Comparison of ENCODE assay signal across 19 cellular contexts in the genomic region with DNA sequence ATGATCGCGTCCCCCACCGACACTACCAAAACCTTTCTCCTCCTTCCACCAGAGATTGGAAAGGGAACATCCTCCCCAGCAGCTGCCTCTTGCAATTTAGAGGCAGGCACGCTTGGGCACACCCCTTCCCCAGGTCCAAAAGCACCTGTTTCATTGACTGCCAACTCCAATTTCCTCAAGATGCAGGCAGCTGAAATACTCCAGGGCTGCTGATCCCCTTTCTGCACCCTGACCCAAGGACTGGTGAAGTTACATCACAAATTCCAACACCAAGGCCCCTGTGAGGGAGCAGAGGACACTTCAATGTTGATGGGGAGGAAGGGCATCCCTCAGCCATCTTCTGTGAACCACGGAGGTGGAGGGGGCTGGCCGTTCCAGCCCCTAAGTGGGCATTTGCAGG. TPM values are rescaled to one million over a fixed set of nuclear protein-coding genes. Genes with fewer than 3 reads are reported as not detected.
DNase-seq lines count a peak whose midpoint lies in the region; ATAC-seq, FAIRE-seq and TF ChIP-seq lines count a peak whose summit lies in the region.
"Had no signal": no experiment of that assay in that cellular context is flagged by ENCODE, and none has a peak within 500 bp of the region (broad histone marks: within the 10 kb centered on the region; RNA-seq: fewer than 3 reads in every experiment).

No MANE protein-coding gene starts in this region.

- H3K36me3 ChIP-seq in H1 (ENCODE audit: control insufficient read depth in 2 of 4, insufficient read depth in 4 of 4, low read length in 3 of 4), result no peaks in the 10 kb centered on the region
- no peaks in the 10 kb centered on the region for H3K36me3 ChIP-seq in PC-3 (ENCODE audit: low read depth, low read length)
- H3K36me3 ChIP-seq: heart right ventricle, thyroid gland had no signal

- H3K14ac ChIP-seq in H1 (ENCODE audit: insufficient read length), result no peak overlapping the region

- peak overlapping the region; percentile 64 for H4K8ac ChIP-seq in H1 (ENCODE audit: extremely low read depth, insufficient read depth, low read length)

- H3F3A ChIP-seq in PC-3 (ENCODE audit: low read length, unreplicated experiment), result no peaks in the 10 kb centered on the region

- H3K9ac ChIP-seq in H1 (replicated peaks in 1 of 4; ENCODE audit: extremely low read depth in 1 of 4, low read depth in 3 of 4, low read length in 3 of 4) (no peak overlapping the region), PC-3 (ENCODE audit: low read length) (no peak overlapping the region)

- no peak for TF ChIP-seq RAD21 in H1 (IDR thresholded peaks at IDR 0.05 in 1 of 2, conservative IDR thresholded peaks at IDR 0.05 in 1 of 2; ENCODE audit: low read depth in 2 of 2, low read length in 2 of 2)

- no peak overlapping the region for H3K23ac ChIP-seq in H1 (ENCODE audit: insufficient read length)

- TF ChIP-seq POLR2A in H1 (IDR thresholded peaks at IDR 0.05; ENCODE audit: control extremely low read depth in 1 of 2, low read depth in 2 of 2, low read length in 2 of 2), result no peak

- H2BK12ac ChIP-seq in H1 (ENCODE audit: low read depth, low read length), result 0 out of 2 replicates have a peak overlapping the region, but pooled peaks have one; percentile 39

- TF ChIP-seq CTCF in H1 (IDR thresholded peaks at IDR 0.05; ENCODE audit: control extremely low read depth in 1 of 3, insufficient read depth in 1 of 3, low read depth in 1 of 3, low read length in 3 of 3), result no peak
- no peak for TF ChIP-seq CTCF in PC-3 (conservative IDR thresholded peaks at IDR 0.05; ENCODE audit: low read depth, low read length)

- 91% methylated on average over 6 of the region's 6 CpGs; no CpG with 5 or more reads in 1 of the 2 experiments for WGBS in H1 (ENCODE audit: extremely low coverage in 1 of 2, insufficient coverage in 1 of 2, insufficient read length in 1 of 2, insufficient replicate concordance in 2 of 2, low coverage in 1 of 2, low lambda C conversion rate in 2 of 2, missing lambda C conversion rate in 1 of 2), 2 experiments

- no peaks in the 10 kb centered on the region for H3K9me3 Mint-ChIP-seq in stimulated activated naive CD8-positive, alpha-beta T cell treated with anti-CD3 and anti-CD28 coated beads, Interleukin-15, Interleukin-2, amounts not matched to agents 100 ng/mL and 50 ng/mL, for 24 hours
- H3K9me3 Mint-ChIP-seq in activated T-cell treated with anti-CD3 and anti-CD28 coated beads, Interleukin-2, amount 50 U/mL, for 72 hours, result no peaks in the 10 kb centered on the region

- peaks cover 2% of the 10 kb centered on the region; the same call in 1 of the 2 replicates for H3K79me1 ChIP-seq in H1 (ENCODE audit: low read depth, low read length)

- no peak overlapping the region for H2AFZ ChIP-seq in H1 (ENCODE audit: low read length)
- no peak overlapping the region for H2AFZ ChIP-seq in PC-3 (ENCODE audit: low read length)

- peak overlapping the region; percentile 99 for H3K27ac Mint-ChIP-seq in stimulated activated naive CD8-positive, alpha-beta T cell treated with anti-CD3 and anti-CD28 coated beads, Interleukin-15, Interleukin-2, amounts not matched to agents 100 ng/mL and 50 ng/mL, for 24 hours
- H3K27ac Mint-ChIP-seq in activated T-cell treated with anti-CD3 and anti-CD28 coated beads, Interleukin-2, amount 50 U/mL, for 72 hours, result peak overlapping the region; percentile 97

- intact Hi-C loops in PC-3 (cut with micrococcal nuclease), result no loop called here

- peak overlapping the region; percentile 23 for H3K4ac ChIP-seq in H1 (replicated peaks; ENCODE audit: insufficient read length, low read depth, low read length)

- no peak overlapping the region for H3K27ac ChIP-seq in H1 (ENCODE audit: low read depth, low read length)
- H3K27ac ChIP-seq in PC-3 (ENCODE audit: low read length), result no peak overlapping the region
- H3K27ac ChIP-seq: thyroid gland had no signal

- H3K4me1 ChIP-seq in H1 (replicated peaks in 1 of 4; ENCODE audit: control insufficient read depth in 3 of 4, insufficient read depth in 4 of 4, low read length in 3 of 4) (peaks cover 8 to 32% (median 29%) of the 10 kb centered on the region in 4 experiments), PC-3 (ENCODE audit: insufficient read depth, low read length) (no peaks in the 10 kb centered on the region)
- H3K4me1 ChIP-seq: heart right ventricle had no signal

- peaks cover 25% of the 10 kb centered on the region for H3K36me3 Mint-ChIP-seq in stimulated activated naive CD8-positive, alpha-beta T cell treated with anti-CD3 and anti-CD28 coated beads, Interleukin-15, Interleukin-2, amounts not matched to agents 100 ng/mL and 50 ng/mL, for 24 hours (ENCODE audit: low read depth)
- peaks cover 2% of the 10 kb centered on the region in 2 donors for H3K36me3 Mint-ChIP-seq in activated T-cell treated with anti-CD3 and anti-CD28 coated beads, Interleukin-2, amount 50 U/mL, for 72 hours (ENCODE audit: insufficient read depth in 2 of 2)

- no peak for TF ChIP-seq EP300 in H1 (IDR thresholded peaks at IDR 0.05; ENCODE audit: borderline replicate concordance in 1 of 2, low read depth in 2 of 2, low read length in 2 of 2)

- H3K4me3 Mint-ChIP-seq in stimulated activated naive CD8-positive, alpha-beta T cell treated with anti-CD3 and anti-CD28 coated beads, Interleukin-15, Interleukin-2, amounts not matched to agents 100 ng/mL and 50 ng/mL, for 24 hours, result peak overlapping the region; percentile 77
- H3K4me3 Mint-ChIP-seq in activated T-cell treated with anti-CD3 and anti-CD28 coated beads, Interleukin-2, amount 50 U/mL, for 72 hours, result peak overlapping the region; percentile 90

- DNase-seq in stimulated activated naive CD8-positive, alpha-beta T cell treated with anti-CD3 and anti-CD28 coated beads, Interleukin-15, Interleukin-2, amounts not matched to agents 100 U/mL and 50 U/mL, for 24 hours, result no peak
- DNase-seq in activated T-cell treated with anti-CD3 and anti-CD28 coated beads, Interleukin-2, amount 50 U/mL, for 72 hours, result no peak
- DNase-seq in H1 (ENCODE audit: low read depth in 1 of 2, low spot score in 2 of 2), result no peak
- no peak for DNase-seq in OCI-M1 (lab: John Stamatoyannopoulos, UW)
- no peak for DNase-seq in NOMO-1 treated with DMSO at 0.1 percent for 48 hours (lab: John Stamatoyannopoulos, UW; ENCODE audit: unreplicated experiment)
- no peak for DNase-seq in PC-3
- DNase-seq: activated CD4-positive, alpha-beta T cell treated with anti-CD3 and anti-CD28 coated beads for 1 hour; COR-L47; heart right ventricle; left ventricle myocardium superior; NCI-H1436; NCI-H2171; NCI-H526; occipital lobe; SHP77 treated with DMSO at 0.1 percent for 48 hours; T1000; thyroid gland had no signal

- H3K4me2 ChIP-seq in H1 (ENCODE audit: insufficient read depth in 1 of 2, low read depth in 2 of 2, low read length in 2 of 2) (no peak overlapping the region), PC-3 (ENCODE audit: low read length) (no peak overlapping the region)

- no peaks in the 10 kb centered on the region for H4K20me1 ChIP-seq in H1 (replicated peaks in 1 of 2; ENCODE audit: control insufficient read depth in 1 of 2, insufficient read depth in 2 of 2, low read length in 2 of 2)
- H4K20me1 ChIP-seq in PC-3 (ENCODE audit: low read length), result no peaks in the 10 kb centered on the region

- H3K18ac ChIP-seq in H1 (ENCODE audit: extremely low read depth, low read length), result 0 out of 2 replicates have a peak overlapping the region, but pooled peaks have one; percentile 4

- no peak overlapping the region for H2BK20ac ChIP-seq in H1 (ENCODE audit: low read length)

- H3K23me2 ChIP-seq in H1 (ENCODE audit: low read depth, low read length), result no peaks in the 10 kb centered on the region

- peak overlapping the region; percentile 39; the same call in 1 of the 2 replicates for H2BK5ac ChIP-seq in H1 (ENCODE audit: low read depth, low read length)

- ATAC-seq in stimulated activated naive CD8-positive, alpha-beta T cell treated with anti-CD3 and anti-CD28 coated beads, Interleukin-15, Interleukin-2, amounts not matched to agents 100 U/mL and 50 U/mL, for 24 hours, result no peak
- ATAC-seq in activated T-cell treated with anti-CD3 and anti-CD28 coated beads, Interleukin-2, amount 50 U/mL, for 72 hours (replicated peaks in 1 of 2), result no peak
- ATAC-seq in PC-3, result no peak
- ATAC-seq: heart right ventricle, left ventricle myocardium superior had no signal

- POLR2A ChIA-PET in H1 (lab: Charles Lee; ENCODE audit: partially characterized antibody), result no interaction called here
- POLR2A ChIA-PET in PC-3 (lab: Charles Lee; ENCODE audit: unreplicated experiment), result no interaction called here

- no peak for FAIRE-seq in H1 (lab: Jason Lieb, UNC)
- FAIRE-seq: astrocyte had no signal

- no peak overlapping the region for H3K56ac ChIP-seq in H1 (replicated peaks; ENCODE audit: insufficient read length, low read depth, low read length)

- no peak overlapping the region for H2BK120ac ChIP-seq in H1 (replicated peaks; ENCODE audit: low read depth, low read length)

- no peaks in the 10 kb centered on the region for H3K27me3 Mint-ChIP-seq in stimulated activated naive CD8-positive, alpha-beta T cell treated with anti-CD3 and anti-CD28 coated beads, Interleukin-15, Interleukin-2, amounts not matched to agents 100 ng/mL and 50 ng/mL, for 24 hours
- H3K27me3 Mint-ChIP-seq in activated T-cell treated with anti-CD3 and anti-CD28 coated beads, Interleukin-2, amount 50 U/mL, for 72 hours (ENCODE audit: low read depth), result no peaks in the 10 kb centered on the region

- H2BK15ac ChIP-seq in H1 (ENCODE audit: low read length), result peak overlapping the region; percentile 62; the same call in 1 of the 2 replicates

- H3K9me2 ChIP-seq in PC-3 (replicated peaks; ENCODE audit: low read length), result no peaks in the 10 kb centered on the region

- no peak overlapping the region for H4K91ac ChIP-seq in H1 (replicated peaks; ENCODE audit: insufficient read length, low read length)

- BruUV-seq in PC-3 (replicated peaks; lab: Mats Ljungman, UMichigan), result no TSS peak

- CTCF ChIA-PET in H1 (lab: Charles Lee; ENCODE audit: partially characterized antibody) (interaction anchor here (1.2 to 2.0 kb wide), 4 partner anchors 10 to 49 kb away, joined by 3 to 9 read pairs (median 4); no protein-coding TSS in a partner anchor), PC-3 (lab: Charles Lee) (no interaction called here)

- no peak overlapping the region for H4K5ac ChIP-seq in H1 (ENCODE audit: insufficient read length, low read depth, low read length)

- peaks cover 0 to 63% of the 10 kb centered on the region in 2 experiments; a peak in 3 of 4 replicates for H3K79me2 ChIP-seq in H1 (ENCODE audit: control insufficient read depth in 1 of 2, insufficient read depth in 2 of 2, low read length in 2 of 2)
- H3K79me2 ChIP-seq in PC-3 (ENCODE audit: low read length), result no peaks in the 10 kb centered on the region

- H3K4me1 Mint-ChIP-seq in stimulated activated naive CD8-positive, alpha-beta T cell treated with anti-CD3 and anti-CD28 coated beads, Interleukin-15, Interleukin-2, amounts not matched to agents 100 ng/mL and 50 ng/mL, for 24 hours (ENCODE audit: low read depth), result peaks cover 100% of the 10 kb centered on the region
- peaks cover 100% of the 10 kb centered on the region for H3K4me1 Mint-ChIP-seq in activated T-cell treated with anti-CD3 and anti-CD28 coated beads, Interleukin-2, amount 50 U/mL, for 72 hours (ENCODE audit: low read depth)

- peak overlapping the region; percentile 69; the same call in 1 of the 2 replicates for H2AK5ac ChIP-seq in H1 (ENCODE audit: low read depth, low read length)

- H3K9me3 ChIP-seq in H1 (ENCODE audit: insufficient read depth in 2 of 2, low read depth in 1 of 2, low read length in 1 of 2) (no peaks in the 10 kb centered on the region), PC-3 (ENCODE audit: low read length) (no peaks in the 10 kb centered on the region)
- H3K9me3 ChIP-seq: thyroid gland had no signal

- H3K27me3 ChIP-seq in H1 (replicated peaks in 1 of 4; ENCODE audit: control insufficient read depth in 3 of 4, extremely low read depth in 1 of 4, insufficient read depth in 3 of 4, low read length in 3 of 4) (no peaks in the 10 kb centered on the region), PC-3 (ENCODE audit: low read length) (peaks cover 65% of the 10 kb centered on the region)
- H3K27me3 ChIP-seq: thyroid gland had no signal

- H3K4me3 ChIP-seq in H1 (ENCODE audit: extremely low read depth in 1 of 4, insufficient read depth in 2 of 4, low read depth in 3 of 4, low read length in 4 of 4) (no peak overlapping the region), PC-3 (ENCODE audit: low read length) (no peak overlapping the region)
- H3K4me3 ChIP-seq: heart right ventricle, thyroid gland had no signal

RNA-seq across cellular contexts. Expression of gene BCL11B, which starts 33.8 kb away (rescaled TPM):
- 10 to 100 TPM; 54.4 to 58.0 TPM for total RNA-seq in activated T-cell treated with anti-CD3 and anti-CD28 coated beads, Interleukin-2, amount 50 U/mL, for 72 hours
- 5.9 TPM in 2 replicates for total RNA-seq in H1 (2021; fragmentation: NEBNext Ultra II Directional; extraction: Animal tissue kit (Norgen Biotek cat#: 25700))
- 0.63 and 0.80 TPM in 2 replicates for polyA plus RNA-seq in H1 (2011; rRNA removed)
- 0.85 TPM for polyA plus RNA-seq in H1 (2011; cell fraction: cytosol; rRNA removed)
- polyA plus RNA-seq in H1 (2011; cell fraction: nucleus; rRNA removed), result 1.5 TPM
- 1.1 to 2.2 TPM (median 1.2 TPM) in 4 replicates for polyA plus RNA-seq in H1 (2012, experiment 1 of 2)
- polyA plus RNA-seq in H1 (2012, experiment 2 of 2), result 0.22 TPM
- polyA plus RNA-seq in H1 (2013, experiment 1 of 2), result 2.1 TPM
- polyA plus RNA-seq in H1 (2013, experiment 2 of 2), result 2.1 TPM
- 1.7 and 1.9 TPM in 2 replicates for polyA minus RNA-seq in H1 (2011; rRNA and poly(A)+ RNA removed)
- polyA minus RNA-seq in H1 (2011; cell fraction: cytosol; rRNA and poly(A)+ RNA removed), result 3.2 TPM
- 4.1 TPM for polyA minus RNA-seq in H1 (2011; cell fraction: nucleus; rRNA and poly(A)+ RNA removed)
- 0.73 and 1.7 TPM in 2 replicates for total RNA-seq in PC-3 (2014; rRNA removed)
